1 cellular context compared by ENCODE assay signal in the genomic region with DNA sequence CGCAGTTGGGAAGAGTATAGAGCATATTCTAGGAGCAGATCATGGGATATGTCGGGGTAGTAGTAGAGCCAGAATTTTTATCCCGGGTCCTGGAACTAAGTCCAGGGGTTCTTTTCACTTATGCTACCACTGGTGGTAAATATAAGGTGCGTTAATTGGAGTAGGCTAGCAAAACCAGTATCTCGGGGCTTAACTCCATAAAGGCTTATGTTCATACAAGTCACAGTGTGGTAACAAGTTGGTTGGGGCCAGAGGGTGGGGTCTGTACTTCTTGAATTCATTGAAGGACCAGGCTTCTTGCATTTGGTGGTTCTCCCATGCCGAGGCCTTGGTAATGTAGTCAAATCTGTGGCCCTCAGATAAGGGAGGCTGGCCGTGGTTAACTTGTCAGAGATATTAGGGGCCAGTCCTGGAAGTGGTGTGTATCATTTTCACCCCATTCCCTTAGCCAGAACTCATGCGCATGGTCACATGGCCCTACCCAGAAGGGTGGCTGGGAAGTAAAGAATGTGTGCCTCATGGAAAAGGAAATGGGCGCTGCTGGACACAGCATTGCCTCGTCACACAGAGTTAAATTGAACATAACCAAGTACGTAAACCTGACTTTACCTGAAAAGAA.
TF ChIP-seq lines count a peak whose summit lies in the region.

No MANE protein-coding gene starts in this region.

TF ChIP-seq in SK-N-SH, 30 proteins besides CTCF, POLR2A, EP300 and RAD21 (continued from another document):
- TF ChIP-seq, protein P1, sequence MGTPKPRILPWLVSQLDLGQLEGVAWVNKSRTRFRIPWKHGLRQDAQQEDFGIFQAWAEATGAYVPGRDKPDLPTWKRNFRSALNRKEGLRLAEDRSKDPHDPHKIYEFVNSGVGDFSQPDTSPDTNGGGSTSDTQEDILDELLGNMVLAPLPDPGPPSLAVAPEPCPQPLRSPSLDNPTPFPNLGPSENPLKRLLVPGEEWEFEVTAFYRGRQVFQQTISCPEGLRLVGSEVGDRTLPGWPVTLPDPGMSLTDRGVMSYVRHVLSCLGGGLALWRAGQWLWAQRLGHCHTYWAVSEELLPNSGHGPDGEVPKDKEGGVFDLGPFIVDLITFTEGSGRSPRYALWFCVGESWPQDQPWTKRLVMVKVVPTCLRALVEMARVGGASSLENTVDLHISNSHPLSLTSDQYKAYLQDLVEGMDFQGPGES (IDR thresholded peaks at IDR 0.05; ENCODE audit: low read depth, low read length): no peak
- TF ChIP-seq YY1 (IDR thresholded peaks at IDR 0.05; ENCODE audit: low read depth): no peak
- no peak for TF ChIP-seq MXI1 (IDR thresholded peaks at IDR 0.05; ENCODE audit: low read depth, low read length)
- TF ChIP-seq FOSL2 (IDR thresholded peaks at IDR 0.05; ENCODE audit: borderline replicate concordance, low read depth): no peak
- no peak for TF ChIP-seq CHD2 (IDR thresholded peaks at IDR 0.05; ENCODE audit: low read length, partially characterized antibody)
- no peak for TF ChIP-seq POLR2AphosphoS5 (IDR thresholded peaks at IDR 0.05; ENCODE audit: low read depth, low read length)
- TF ChIP-seq TCF12 (IDR thresholded peaks at IDR 0.05): no peak
